In the genomic region with DNA sequence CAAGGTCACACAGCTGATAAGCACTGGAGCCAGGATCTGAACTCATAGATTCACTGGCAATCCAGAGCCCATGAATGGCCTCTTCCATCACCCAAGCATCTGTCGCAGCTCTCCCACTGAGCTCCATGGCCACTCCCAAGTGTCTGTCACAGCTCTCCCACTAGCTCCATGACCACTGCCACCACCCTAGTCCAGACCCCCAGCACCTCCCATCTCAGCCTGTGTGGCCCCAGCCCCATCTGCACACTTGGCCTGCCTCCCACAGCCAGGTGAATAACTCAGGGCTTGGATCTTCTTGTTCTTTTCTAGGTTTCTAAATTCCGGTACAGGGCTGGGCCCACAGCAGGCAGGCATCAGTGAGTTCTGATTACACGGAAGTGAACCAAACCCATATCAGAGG, we compare ENCODE assay signal across 21 cellular contexts.
DNase-seq lines count a peak whose midpoint lies in the region; ATAC-seq, FAIRE-seq and TF ChIP-seq lines count a peak whose summit lies in the region.
"Had no signal": no experiment of that assay in that cellular context is flagged by ENCODE, and none has a peak within 500 bp of the region (broad histone marks: within the 10 kb centered on the region; RNA-seq: fewer than 3 reads in every experiment).

No MANE protein-coding gene starts in this region.

- no peak overlapping the region for H2AFZ ChIP-seq in HepG2 (ENCODE audit: low read length)
- no peak overlapping the region for H2AFZ ChIP-seq in osteoblast (ENCODE audit: low read length)
- H2AFZ ChIP-seq: GM23248 had no signal

- TF ChIP-seq EP300 in HepG2 (IDR thresholded peaks at IDR 0.05; ENCODE audit: low read depth in 2 of 2, low read length in 2 of 2) (no peak), HepG2 (CRISPR knock-in tag; IDR thresholded peaks at IDR 0.05; ENCODE audit: borderline replicate concordance) (no peak)

- CTCF ChIA-PET in HepG2 (lab: Yijun Ruan, JAX; ENCODE audit: low intra/inter-chr PET ratio, low total read pairs) = no interaction called here
- CTCF ChIA-PET in activated naive CD4-positive, alpha-beta T cell treated with anti-CD3 and anti-CD28 coated beads, Interleukin-2, amount 10 ng/mL, durations not matched to agents 7 days and 5 days (lab: Charles Lee) = no interaction called here

- no peak for TF ChIP-seq RAD21 in HepG2 (CRISPR knock-in tag; IDR thresholded peaks at IDR 0.05)

- H3K4me1 Mint-ChIP-seq in activated naive CD4-positive, alpha-beta T cell treated with anti-CD3 and anti-CD28 coated beads, Interleukin-2, amount 10 ng/mL, durations not matched to agents 7 days and 5 days = no peaks in the 10 kb centered on the region

- intact Hi-C loops in right lobe of liver (cut with DNase I) (no loop called here), HepG2 (cut with micrococcal nuclease; ENCODE audit: unreplicated experiment) (no loop called here), spleen (cut with DNase I; ENCODE audit: low total_unique reads) (no loop called here)

- H3K4me3 Mint-ChIP-seq in activated naive CD4-positive, alpha-beta T cell treated with anti-CD3 and anti-CD28 coated beads, Interleukin-2, amount 10 ng/mL, durations not matched to agents 7 days and 5 days = no peak overlapping the region
- H3K4me3 Mint-ChIP-seq: CD4-positive, alpha-beta T cell had no signal

- TF ChIP-seq POLR2A in right lobe of liver (IDR thresholded peaks at IDR 0.05) = no peak
- no peak for TF ChIP-seq POLR2A in HepG2 (IDR thresholded peaks at IDR 0.05; ENCODE audit: insufficient read depth in 1 of 2, low read depth in 2 of 2, low read length in 2 of 2)
- no peak for TF ChIP-seq POLR2A in spleen (IDR thresholded peaks at IDR 0.05)

- in situ Hi-C loops in HepG2 (cut with HindIII; ENCODE audit: extremely low pct_ligation_motif_present, low pct_unique_long_range_greater_than_20kb) = no loop called here

- no peak overlapping the region for H3K4me2 ChIP-seq in HepG2 (ENCODE audit: low read depth, low read length)
- H3K4me2 ChIP-seq in osteoblast (ENCODE audit: insufficient read depth, low read length) = no peak overlapping the region
- H3K4me2 ChIP-seq: A549 had no signal

- H3K9ac ChIP-seq in HepG2 (ENCODE audit: insufficient read depth, low read depth, low read length) = no peak overlapping the region
- H3K9ac ChIP-seq: GM23248 had no signal

- H3K4me1 ChIP-seq in right lobe of liver (no peaks in the 10 kb centered on the region), HepG2 (ENCODE audit: insufficient read depth, low read length) (peaks cover 9% of the 10 kb centered on the region), osteoblast (ENCODE audit: insufficient read depth, low read length) (no peaks in the 10 kb centered on the region), spleen (no peaks in the 10 kb centered on the region)
- H3K4me1 ChIP-seq: A549, Caco-2, HAP-1 had no signal

- H3K4me3 ChIP-seq in right lobe of liver = no peak overlapping the region
- H3K4me3 ChIP-seq in HepG2 (replicated peaks in 1 of 3; ENCODE audit: insufficient read depth in 1 of 3, low read depth in 2 of 3, low read length in 3 of 3) = no peak overlapping the region
- H3K4me3 ChIP-seq in osteoblast (ENCODE audit: insufficient read depth, low read length) = no peak overlapping the region
- no peak overlapping the region for H3K4me3 ChIP-seq in spleen
- H3K4me3 ChIP-seq: A549, GM12878, GM23248, HAP-1 had no signal

- H3K9me3 Mint-ChIP-seq in activated naive CD4-positive, alpha-beta T cell treated with anti-CD3 and anti-CD28 coated beads, Interleukin-2, amount 10 ng/mL, durations not matched to agents 7 days and 5 days = no peaks in the 10 kb centered on the region
- H3K9me3 Mint-ChIP-seq: CD4-positive, alpha-beta T cell had no signal

- H3K27me3 Mint-ChIP-seq in activated naive CD4-positive, alpha-beta T cell treated with anti-CD3 and anti-CD28 coated beads, Interleukin-2, amount 10 ng/mL, durations not matched to agents 7 days and 5 days = peaks cover 25% of the 10 kb centered on the region
- H3K27me3 Mint-ChIP-seq: CD4-positive, alpha-beta T cell had no signal

- FAIRE-seq in HepG2 (lab: Jason Lieb, UNC) = no peak
- FAIRE-seq: A549, D721Med, GM12878, GM19239 had no signal

- H3K27ac Mint-ChIP-seq in activated naive CD4-positive, alpha-beta T cell treated with anti-CD3 and anti-CD28 coated beads, Interleukin-2, amount 10 ng/mL, durations not matched to agents 7 days and 5 days = no peak overlapping the region
- H3K27ac Mint-ChIP-seq: CD4-positive, alpha-beta T cell had no signal

- WGBS in right lobe of liver (ENCODE audit: insufficient coverage, low coverage, low lambda C conversion rate, missing lambda C conversion rate) = no CpG with 5 or more reads among the region's 3 CpGs
- 36% methylated on average over 2 of the region's 3 CpGs for WGBS in HepG2 (ENCODE audit: low lambda C conversion rate)
- 85 to 91% (median 89%) methylated on average over 3 of the region's 3 CpGs for WGBS in spleen, 5 donors

- H3K9me3 ChIP-seq in right lobe of liver (no peaks in the 10 kb centered on the region), HepG2 (ENCODE audit: low read length) (no peaks in the 10 kb centered on the region), osteoblast (ENCODE audit: low read depth, low read length) (no peaks in the 10 kb centered on the region), spleen (no peaks in the 10 kb centered on the region)
- H3K9me3 ChIP-seq: A549, Caco-2, HAP-1 had no signal

- TF ChIP-seq CTCF in right lobe of liver (IDR thresholded peaks at IDR 0.05) (no peak), HepG2 (CRISPR knock-in tag; IDR thresholded peaks at IDR 0.05) (no peak), osteoblast (IDR thresholded peaks at IDR 0.05; ENCODE audit: extremely low read depth, low read depth, low read length) (no peak), spleen (IDR thresholded peaks at IDR 0.05 in 8 of 11, conservative IDR thresholded peaks at IDR 0.05 in 3 of 11) (no peak)

- DNase-seq in DMS 273 (lab: John Stamatoyannopoulos, UW; ENCODE audit: unreplicated experiment) (peak; percentile 46), DMS 273 treated with DMSO at 0.1 percent for 48 hours (lab: John Stamatoyannopoulos, UW) (no peak), right lobe of liver (peak in 2 of 3 donors; percentile 3 to 28), HepG2 (ENCODE audit: low spot score) (no peak), osteoblast (ENCODE audit: insufficient read length, low spot score, missing footprints) (peak; percentile 5), spleen (peak; percentile 59)
- no peak for DNase-seq in activated naive CD4-positive, alpha-beta T cell treated with anti-CD3 and anti-CD28 coated beads, Interleukin-2, amount 10 ng/mL, durations not matched to agents 7 days and 5 days
- DNase-seq: AML-193; Caco-2; CD4-positive, alpha-beta T cell; DND-41; GM23248; IMR-90 had no signal

- H3K36me3 Mint-ChIP-seq in activated naive CD4-positive, alpha-beta T cell treated with anti-CD3 and anti-CD28 coated beads, Interleukin-2, amount 10 ng/mL, durations not matched to agents 7 days and 5 days = no peaks in the 10 kb centered on the region

- H3K36me3 ChIP-seq in right lobe of liver (no peaks in the 10 kb centered on the region), HepG2 (replicated peaks in 1 of 2; ENCODE audit: control insufficient read depth in 1 of 2, insufficient read depth in 2 of 2, low read length in 2 of 2) (no peaks in the 10 kb centered on the region), osteoblast (ENCODE audit: insufficient read depth, low read length) (no peaks in the 10 kb centered on the region), spleen (no peaks in the 10 kb centered on the region)
- H3K36me3 ChIP-seq: HAP-1 had no signal

- ATAC-seq in right lobe of liver (no peak), HepG2 (no peak), GM21526 (IDR thresholded peaks at IDR 0.05; ENCODE audit: low FRiP score, unreplicated experiment) (no peak)
- ATAC-seq: A549, GM12878 had no signal

- H3K27ac ChIP-seq in right lobe of liver (no peak overlapping the region), HepG2 (ENCODE audit: extremely low read length, insufficient read depth, low read length) (no peak overlapping the region), osteoblast (ENCODE audit: low read depth, low read length) (no peak overlapping the region), spleen (no peak overlapping the region)
- H3K27ac ChIP-seq: 22Rv1, A549, C4-2B, GM23248 had no signal

- no TSS peak for BruUV-seq in HepG2 (replicated peaks; lab: Mats Ljungman, UMichigan)

- H3K27me3 ChIP-seq in right lobe of liver (no peaks in the 10 kb centered on the region), HepG2 (ENCODE audit: control insufficient read depth in 1 of 2, insufficient read depth in 2 of 2, low read length in 2 of 2) (peaks cover 4 to 18% of the 10 kb centered on the region in 2 experiments; a peak in 2 of 5 replicates), osteoblast (ENCODE audit: insufficient read depth, low read length) (peaks cover 8% of the 10 kb centered on the region), spleen (replicated peaks in 1 of 7) (peaks cover 0 to 4% (median 0%) of the 10 kb centered on the region in 7 donors)

- H4K20me1 ChIP-seq in HepG2 (ENCODE audit: insufficient read depth, low read length) (no peaks in the 10 kb centered on the region), osteoblast (ENCODE audit: insufficient read depth, low read length) (peaks cover 78% of the 10 kb centered on the region)

- POLR2A ChIA-PET in HepG2 (lab: Yijun Ruan, JAX) = no interaction called here

- H3K79me2 ChIP-seq in HepG2 (ENCODE audit: insufficient read depth, low read length) = no peaks in the 10 kb centered on the region
- H3K79me2 ChIP-seq in osteoblast (ENCODE audit: insufficient read depth, low read length) = no peaks in the 10 kb centered on the region

TF ChIP-seq in HepG2, 621 proteins besides CTCF, POLR2A, EP300 and RAD21:
- TF ChIP-seq ZNF124 (CRISPR knock-in tag; IDR thresholded peaks at IDR 0.05) = no peak
- TF ChIP-seq ADNP (CRISPR knock-in tag; IDR thresholded peaks at IDR 0.05) = no peak

Comparison
In these comparisons a context has a peak if more than half of its experiments do, and no peak if none do; other contexts are left out.
1. DNase-seq: peak in DMS 273 (single experiment), right lobe of liver (2 of 3), osteoblast (single experiment) and spleen (single experiment); none in DMS 273 treated with DMSO at 0.1 percent for 48 hours (single experiment), HepG2 (single experiment) and activated naive CD4-positive, alpha-beta T cell treated with anti-CD3 and anti-CD28 coated beads, Interleukin-2, amount 10 ng/mL, durations not matched to agents 7 days and 5 days (single experiment).